In genomic region chr11:119106564-119107537, GRCh38 we compare ENCODE assay signal across 1 cellular context.
TF ChIP-seq lines count a peak whose summit lies in the region.

TSS of gene C2CD2L (plus strand) at chr11:119107344. CDS start at chr11:119107742, 398 bp downstream.

TF ChIP-seq in HepG2, 621 proteins besides CTCF, POLR2A, EP300 and RAD21 (continued from another document and continues in another):
- TF ChIP-seq ZNF10 (CRISPR knock-in tag; IDR thresholded peaks at IDR 0.05; ENCODE audit: borderline replicate concordance, low read depth), result no peak
- TF ChIP-seq ZNF232 (CRISPR knock-in tag; IDR thresholded peaks at IDR 0.05; ENCODE audit: borderline replicate concordance), result no peak
- no peak for TF ChIP-seq RELA (CRISPR knock-in tag; IDR thresholded peaks at IDR 0.05)
- no peak for TF ChIP-seq CCDC6 (CRISPR knock-in tag; IDR thresholded peaks at IDR 0.05)
- TF ChIP-seq ZNF20 (CRISPR knock-in tag; IDR thresholded peaks at IDR 0.05), result no peak
- TF ChIP-seq ZFP1 (CRISPR knock-in tag; IDR thresholded peaks at IDR 0.05), result no peak
- no peak for TF ChIP-seq CENPX (CRISPR knock-in tag; IDR thresholded peaks at IDR 0.05)
- no peak for TF ChIP-seq ZNF629 (CRISPR knock-in tag; conservative IDR thresholded peaks at IDR 0.05)
- TF ChIP-seq ZNF484 (CRISPR knock-in tag; IDR thresholded peaks at IDR 0.05; ENCODE audit: borderline replicate concordance, low read depth), result no peak
- TF ChIP-seq ZNF335 (CRISPR knock-in tag; IDR thresholded peaks at IDR 0.05), result no peak
- no peak for TF ChIP-seq KAT2B (IDR thresholded peaks at IDR 0.05; ENCODE audit: borderline replicate concordance, low read depth, low read length)
- TF ChIP-seq ZNF136 (CRISPR knock-in tag; IDR thresholded peaks at IDR 0.05; ENCODE audit: low read depth), result no peak
- no peak; the same call in 1 of the 2 replicates for TF ChIP-seq ZNF761 (CRISPR knock-in tag; conservative IDR thresholded peaks at IDR 0.05)
- TF ChIP-seq ZNF550 (CRISPR knock-in tag; IDR thresholded peaks at IDR 0.05; ENCODE audit: borderline replicate concordance), result no peak
- peak; percentile 57 for TF ChIP-seq ZFY (CRISPR knock-in tag; IDR thresholded peaks at IDR 0.05)
- TF ChIP-seq KLF13 (CRISPR knock-in tag; IDR thresholded peaks at IDR 0.05), result no peak
- no peak for TF ChIP-seq MED8 (CRISPR knock-in tag; IDR thresholded peaks at IDR 0.05; ENCODE audit: insufficient replicate concordance)
- TF ChIP-seq ZNF337 (CRISPR knock-in tag; IDR thresholded peaks at IDR 0.05; ENCODE audit: borderline replicate concordance, low read depth), result no peak
- TF ChIP-seq PHB2 (IDR thresholded peaks at IDR 0.05; ENCODE audit: partially characterized antibody), result no peak
- no peak for TF ChIP-seq SOX6 (IDR thresholded peaks at IDR 0.05)
- TF ChIP-seq SOX6 (CRISPR knock-in tag; IDR thresholded peaks at IDR 0.05), result peak; percentile 22; the same call in 1 of the 2 replicates
- no peak for TF ChIP-seq ZSCAN9 (CRISPR knock-in tag; IDR thresholded peaks at IDR 0.05; ENCODE audit: borderline replicate concordance)
- TF ChIP-seq SP1 (IDR thresholded peaks at IDR 0.05), result no peak
- peak; percentile 42; the same call in 1 of the 2 replicates for TF ChIP-seq SP1 (CRISPR knock-in tag; IDR thresholded peaks at IDR 0.05)
- TF ChIP-seq E2F5 (CRISPR knock-in tag; conservative IDR thresholded peaks at IDR 0.05), result no peak
- no peak for TF ChIP-seq TRIM22 (IDR thresholded peaks at IDR 0.05)
- no peak for TF ChIP-seq ZKSCAN5 (CRISPR knock-in tag; IDR thresholded peaks at IDR 0.05)
- TF ChIP-seq KLF12 (CRISPR knock-in tag; IDR thresholded peaks at IDR 0.05; ENCODE audit: borderline replicate concordance), result peak; percentile 29; the same call in 1 of the 2 replicates
- TF ChIP-seq ZNF275 (CRISPR knock-in tag; IDR thresholded peaks at IDR 0.05; ENCODE audit: borderline replicate concordance), result no peak
- 0 out of 2 replicates have a peak, but pooled peaks have one; percentile 8 for TF ChIP-seq GATA4 (IDR thresholded peaks at IDR 0.05; ENCODE audit: borderline replicate concordance, low read depth)
- TF ChIP-seq TERF1 (CRISPR knock-in tag; IDR thresholded peaks at IDR 0.05), result no peak
- TF ChIP-seq SUZ12 (IDR thresholded peaks at IDR 0.05; ENCODE audit: low read depth, low read length), result no peak
- TF ChIP-seq ZSCAN21 (CRISPR knock-in tag; IDR thresholded peaks at IDR 0.05; ENCODE audit: borderline replicate concordance), result no peak
- TF ChIP-seq ZNF382 (CRISPR knock-in tag; IDR thresholded peaks at IDR 0.05; ENCODE audit: borderline replicate concordance), result no peak
- no peak for TF ChIP-seq ZNF251 (CRISPR knock-in tag; IDR thresholded peaks at IDR 0.05)
- TF ChIP-seq THAP9 (CRISPR knock-in tag; IDR thresholded peaks at IDR 0.05; ENCODE audit: borderline replicate concordance), result no peak
- no peak for TF ChIP-seq NONO (IDR thresholded peaks at IDR 0.05)
- peak; percentile 45; the same call in 1 of the 2 replicates for TF ChIP-seq NONO (CRISPR knock-in tag; conservative IDR thresholded peaks at IDR 0.05)
- TF ChIP-seq ZNF75D (CRISPR knock-in tag; IDR thresholded peaks at IDR 0.05; ENCODE audit: borderline replicate concordance), result no peak
- TF ChIP-seq EHMT2 (IDR thresholded peaks at IDR 0.05; ENCODE audit: borderline replicate concordance, low read depth, low read length), result no peak
- TF ChIP-seq TFDP1 (CRISPR knock-in tag; IDR thresholded peaks at IDR 0.05; ENCODE audit: borderline replicate concordance), result no peak; the same call in 1 of the 2 replicates
- no peak for TF ChIP-seq ZNF776 (CRISPR knock-in tag; IDR thresholded peaks at IDR 0.05)
- peak; percentile 35; the same call in 1 of the 2 replicates for TF ChIP-seq BORCS8-MEF2B (CRISPR knock-in tag; IDR thresholded peaks at IDR 0.05)
- TF ChIP-seq ZNF260 (CRISPR knock-in tag; IDR thresholded peaks at IDR 0.05; ENCODE audit: borderline replicate concordance, low read depth), result no peak
- no peak for TF ChIP-seq TMF1 (CRISPR knock-in tag; IDR thresholded peaks at IDR 0.05; ENCODE audit: low read depth)
- peak; percentile 55 for TF ChIP-seq RBM39 (IDR thresholded peaks at IDR 0.05; ENCODE audit: low read depth, low read length, poor library complexity, severe bottlenecking)
- no peak for TF ChIP-seq PHF21A (CRISPR knock-in tag; IDR thresholded peaks at IDR 0.05)
- peak; percentile 56; the same call in 1 of the 2 replicates for TF ChIP-seq E2F1 (CRISPR knock-in tag; IDR thresholded peaks at IDR 0.05)
- no peak for TF ChIP-seq ZNF850 (CRISPR knock-in tag; conservative IDR thresholded peaks at IDR 0.05)
- no peak for TF ChIP-seq ZIK1 (CRISPR knock-in tag; IDR thresholded peaks at IDR 0.05; ENCODE audit: borderline replicate concordance, low read depth)
- no peak for TF ChIP-seq ZNF552 (CRISPR knock-in tag; IDR thresholded peaks at IDR 0.05; ENCODE audit: borderline replicate concordance)
- no peak for TF ChIP-seq ZNF737 (CRISPR knock-in tag; IDR thresholded peaks at IDR 0.05; ENCODE audit: borderline replicate concordance)
- TF ChIP-seq NR2F6 (IDR thresholded peaks at IDR 0.05), result no peak
- TF ChIP-seq NR2F6 (CRISPR knock-in tag; IDR thresholded peaks at IDR 0.05), result peak; percentile 14; the same call in 1 of the 2 replicates
- no peak for TF ChIP-seq SMAD3 (CRISPR knock-in tag; IDR thresholded peaks at IDR 0.05)
- TF ChIP-seq NFAT5 (CRISPR knock-in tag; IDR thresholded peaks at IDR 0.05), result no peak
- 0 out of 2 replicates have a peak, but pooled peaks have one; percentile 34 for TF ChIP-seq CENPT (CRISPR knock-in tag; IDR thresholded peaks at IDR 0.05; ENCODE audit: low read depth)
- no peak for TF ChIP-seq TRIM24 (CRISPR knock-in tag; IDR thresholded peaks at IDR 0.05)
- no peak for TF ChIP-seq PCBP2 (optimal IDR thresholded peaks at IDR 0.05; ENCODE audit: low read depth, low read length, poor library complexity, severe bottlenecking)
